ENCODE assay signal across 1 cellular context in genomic region chr12:92144631-92145480, GRCh38.
TF ChIP-seq lines count a peak whose summit lies in the region.

No MANE protein-coding gene starts in this region.

TF ChIP-seq in GM12878, 131 proteins besides CTCF, POLR2A, EP300 and RAD21 (continued from another document):
- TF ChIP-seq IRF5 (IDR thresholded peaks at IDR 0.05; ENCODE audit: borderline replicate concordance) (no peak), FOXK2 (IDR thresholded peaks at IDR 0.05) (no peak), SPI1 (IDR thresholded peaks at IDR 0.05; ENCODE audit: borderline replicate concordance, insufficient read depth, low read depth, low read length) (no peak), SMAD1 (IDR thresholded peaks at IDR 0.05; ENCODE audit: low read depth, partially characterized antibody) (peak; percentile 39), BACH1 (IDR thresholded peaks at IDR 0.05; ENCODE audit: borderline replicate concordance) (peak; percentile 45; the same call in 1 of the 2 replicates), E2F4 (IDR thresholded peaks at IDR 0.05; ENCODE audit: low read depth, low read length) (no peak), MYC (IDR thresholded peaks at IDR 0.05; ENCODE audit: insufficient read depth, insufficient read length, insufficient replicate concordance, low read length, severe bottlenecking) (no peak), SREBF1 (IDR thresholded peaks at IDR 0.05; ENCODE audit: low read length) (no peak), LARP7 (IDR thresholded peaks at IDR 0.05) (0 out of 2 replicates have a peak, but pooled peaks have one; percentile 87), PKNOX1 (IDR thresholded peaks at IDR 0.05) (peak; percentile 71), POU2F2 (IDR thresholded peaks at IDR 0.05; ENCODE audit: borderline replicate concordance, low read depth, low read length) (peak; percentile 39; the same call in 2 of the 3 replicates), CBFB (IDR thresholded peaks at IDR 0.05; ENCODE audit: low read depth) (no peak), CHD1 (IDR thresholded peaks at IDR 0.05; ENCODE audit: low read depth, low read length) (0 out of 2 replicates have a peak, but pooled peaks have one; percentile 13), RUNX3 (IDR thresholded peaks at IDR 0.05; ENCODE audit: low read length) (peak; percentile 23; the same call in 1 of the 2 replicates), POLR2AphosphoS5 (IDR thresholded peaks at IDR 0.05; ENCODE audit: low read length) (peak; percentile 88), TARDBP (IDR thresholded peaks at IDR 0.05; ENCODE audit: borderline replicate concordance) (no peak), CREB1 (IDR thresholded peaks at IDR 0.05; ENCODE audit: low read depth) (0 out of 2 replicates have a peak, but pooled peaks have one; percentile 4), POLR2AphosphoS2 (IDR thresholded peaks at IDR 0.05; ENCODE audit: low read depth, low read length) (0 out of 2 replicates have a peak, but pooled peaks have one; percentile 62), RFX5 (IDR thresholded peaks at IDR 0.05; ENCODE audit: low read depth, low read length) (no peak), DPF2 (IDR thresholded peaks at IDR 0.05) (peak; percentile 55; the same call in 1 of the 2 replicates), IKZF1 (conservative IDR thresholded peaks at IDR 0.05) (peak; percentile 54; the same call in 1 of the 2 replicates)
- TF ChIP-seq, protein P1, sequence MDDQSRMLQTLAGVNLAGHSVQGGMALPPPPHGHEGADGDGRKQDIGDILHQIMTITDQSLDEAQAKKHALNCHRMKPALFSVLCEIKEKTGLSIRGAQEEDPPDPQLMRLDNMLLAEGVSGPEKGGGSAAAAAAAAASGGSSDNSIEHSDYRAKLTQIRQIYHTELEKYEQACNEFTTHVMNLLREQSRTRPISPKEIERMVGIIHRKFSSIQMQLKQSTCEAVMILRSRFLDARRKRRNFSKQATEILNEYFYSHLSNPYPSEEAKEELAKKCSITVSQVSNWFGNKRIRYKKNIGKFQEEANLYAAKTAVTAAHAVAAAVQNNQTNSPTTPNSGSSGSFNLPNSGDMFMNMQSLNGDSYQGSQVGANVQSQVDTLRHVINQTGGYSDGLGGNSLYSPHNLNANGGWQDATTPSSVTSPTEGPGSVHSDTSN (IDR thresholded peaks at IDR 0.05; ENCODE audit: insufficient replicate concordance, low read depth, low read length), result peak; percentile 55
- TF ChIP-seq, protein P2, sequence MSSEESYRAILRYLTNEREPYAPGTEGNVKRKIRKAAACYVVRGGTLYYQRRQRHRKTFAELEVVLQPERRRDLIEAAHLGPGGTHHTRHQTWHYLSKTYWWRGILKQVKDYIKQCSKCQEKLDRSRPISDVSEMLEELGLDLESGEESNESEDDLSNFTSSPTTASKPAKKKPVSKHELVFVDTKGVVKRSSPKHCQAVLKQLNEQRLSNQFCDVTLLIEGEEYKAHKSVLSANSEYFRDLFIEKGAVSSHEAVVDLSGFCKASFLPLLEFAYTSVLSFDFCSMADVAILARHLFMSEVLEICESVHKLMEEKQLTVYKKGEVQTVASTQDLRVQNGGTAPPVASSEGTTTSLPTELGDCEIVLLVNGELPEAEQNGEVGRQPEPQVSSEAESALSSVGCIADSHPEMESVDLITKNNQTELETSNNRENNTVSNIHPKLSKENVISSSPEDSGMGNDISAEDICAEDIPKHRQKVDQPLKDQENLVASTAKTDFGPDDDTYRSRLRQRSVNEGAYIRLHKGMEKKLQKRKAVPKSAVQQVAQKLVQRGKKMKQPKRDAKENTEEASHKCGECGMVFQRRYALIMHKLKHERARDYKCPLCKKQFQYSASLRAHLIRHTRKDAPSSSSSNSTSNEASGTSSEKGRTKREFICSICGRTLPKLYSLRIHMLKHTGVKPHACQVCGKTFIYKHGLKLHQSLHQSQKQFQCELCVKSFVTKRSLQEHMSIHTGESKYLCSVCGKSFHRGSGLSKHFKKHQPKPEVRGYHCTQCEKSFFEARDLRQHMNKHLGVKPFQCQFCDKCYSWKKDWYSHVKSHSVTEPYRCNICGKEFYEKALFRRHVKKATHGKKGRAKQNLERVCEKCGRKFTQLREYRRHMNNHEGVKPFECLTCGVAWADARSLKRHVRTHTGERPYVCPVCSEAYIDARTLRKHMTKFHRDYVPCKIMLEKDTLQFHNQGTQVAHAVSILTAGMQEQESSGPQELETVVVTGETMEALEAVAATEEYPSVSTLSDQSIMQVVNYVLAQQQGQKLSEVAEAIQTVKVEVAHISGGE (CRISPR knock-in tag; IDR thresholded peaks at IDR 0.05), result no peak
